17 cellular contexts compared by ENCODE assay signal in the genomic region with DNA sequence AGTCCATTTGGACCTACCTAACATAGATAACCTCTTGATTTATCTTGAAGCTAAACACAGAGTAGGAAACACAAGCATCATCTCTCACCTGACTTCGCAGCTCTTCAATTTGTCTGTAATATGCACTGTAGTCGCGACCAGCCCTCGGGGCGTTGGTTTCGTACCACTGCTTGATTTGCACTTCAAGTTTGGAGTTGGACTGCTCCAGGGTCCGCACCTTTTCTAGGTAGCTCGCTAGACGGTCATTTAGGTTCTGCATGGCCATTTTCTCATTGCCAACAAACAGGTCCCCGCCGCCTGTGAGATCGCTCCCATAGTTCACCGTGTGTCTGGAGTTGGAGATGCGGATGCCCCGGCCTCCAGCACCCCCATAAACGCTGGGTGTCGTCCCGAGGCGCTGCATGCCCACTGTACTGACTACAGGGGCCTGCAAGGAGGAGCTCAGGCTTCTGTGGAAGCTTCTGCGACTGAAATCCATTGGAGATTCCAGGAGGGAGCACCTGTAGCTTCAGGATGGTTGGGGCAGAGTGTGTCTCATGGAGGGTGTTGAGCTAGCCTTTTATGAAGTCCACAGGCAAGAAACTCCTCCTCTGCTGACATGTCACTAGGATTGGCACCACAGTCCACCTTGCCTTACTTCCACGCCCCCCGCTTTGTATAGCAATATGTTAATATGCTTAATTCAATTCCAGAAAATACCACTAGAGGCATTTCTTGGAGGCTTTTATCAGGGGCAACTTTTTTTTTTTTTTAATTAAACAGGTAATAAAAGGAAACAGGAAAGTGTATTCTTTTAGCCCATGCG. TPM values are rescaled to one million over a fixed set of nuclear protein-coding genes. Genes with fewer than 3 reads are reported as not detected.
A peak's percentile ranks its signal among the peaks of the same experiment; 100 is the strongest.
DNase-seq lines count a peak whose midpoint lies in the region; ATAC-seq, FAIRE-seq and TF ChIP-seq lines count a peak whose summit lies in the region.
"Had no signal": no experiment of that assay in that cellular context is flagged by ENCODE, and none has a peak within 500 bp of the region (broad histone marks: within the 10 kb centered on the region; RNA-seq: fewer than 3 reads in every experiment).

A gene with protein sequence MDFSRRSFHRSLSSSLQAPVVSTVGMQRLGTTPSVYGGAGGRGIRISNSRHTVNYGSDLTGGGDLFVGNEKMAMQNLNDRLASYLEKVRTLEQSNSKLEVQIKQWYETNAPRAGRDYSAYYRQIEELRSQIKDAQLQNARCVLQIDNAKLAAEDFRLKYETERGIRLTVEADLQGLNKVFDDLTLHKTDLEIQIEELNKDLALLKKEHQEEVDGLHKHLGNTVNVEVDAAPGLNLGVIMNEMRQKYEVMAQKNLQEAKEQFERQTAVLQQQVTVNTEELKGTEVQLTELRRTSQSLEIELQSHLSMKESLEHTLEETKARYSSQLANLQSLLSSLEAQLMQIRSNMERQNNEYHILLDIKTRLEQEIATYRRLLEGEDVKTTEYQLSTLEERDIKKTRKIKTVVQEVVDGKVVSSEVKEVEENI (minus strand): TSS at position 535 of the 805 bp plus-strand sequence. CDS start 57 bp downstream, at position 478.

- H3K4me2 ChIP-seq in IMR-90 (ENCODE audit: low read depth, low read length), result no peak within 1 kb of the TSS
- H3K4me2 ChIP-seq in K562 (ENCODE audit: insufficient read depth, low read length), result 0 out of 2 replicates have a peak within 1 kb of the TSS, but pooled peaks have one; percentile 3

- no peaks in the 10 kb centered on the region for H3K79me2 ChIP-seq in K562 (ENCODE audit: control insufficient read depth, insufficient read depth, low read length)

- H3K36me3 ChIP-seq in IMR-90 (ENCODE audit: control insufficient read depth, insufficient read depth, low read length) (no peaks in the 10 kb centered on the region), K562 (ENCODE audit: control insufficient read depth, insufficient read depth, low read length) (no peaks in the 10 kb centered on the region), mucosa of rectum (ENCODE audit: control insufficient read depth in 2 of 2, insufficient read depth in 2 of 2, low read length in 2 of 2) (peaks cover 2% of the 10 kb centered on the region in 2 donors)
- H3K36me3 ChIP-seq: breast epithelium, right atrium auricular region had no signal

- no TSS peak for BruUV-seq in IMR-90 (replicated peaks; lab: Mats Ljungman, UMichigan)
- BruUV-seq in K562 (replicated peaks; lab: Mats Ljungman, UMichigan), result no TSS peak

- no peak within 1 kb of the TSS for H3K18ac ChIP-seq in IMR-90 (ENCODE audit: low read depth, low read length)

- WGBS in IMR-90 (ENCODE audit: extremely low coverage in 2 of 2, insufficient read length in 1 of 2), 2 experiments, result 88% methylated on average over 11 of the region's 23 CpGs; no CpG with 5 or more reads in 1 of the 2 experiments
- 5% methylated on average over 23 of the region's 23 CpGs for WGBS in K562 (ENCODE audit: insufficient coverage, low coverage, missing lambda C conversion rate)

- no peak within 1 kb of the TSS for H2BK20ac ChIP-seq in IMR-90 (ENCODE audit: low read depth, low read length)

- H2AK9ac ChIP-seq in IMR-90 (replicated peaks; ENCODE audit: low read depth, low read length, poor library complexity), result no peak within 1 kb of the TSS

- H3K9ac ChIP-seq in IMR-90 (ENCODE audit: low read depth, low read length) (no peak within 1 kb of the TSS), K562 (ENCODE audit: insufficient read depth in 1 of 2, low read depth in 2 of 2, low read length in 2 of 2) (no peak within 1 kb of the TSS), mucosa of rectum (ENCODE audit: low read depth in 1 of 2, low read length in 2 of 2) (peak within 1 kb of the TSS; percentile 61 to 63)

- no peak within 1 kb of the TSS for H2BK120ac ChIP-seq in IMR-90 (ENCODE audit: low read depth, low read length)

- H3K4ac ChIP-seq in IMR-90 (ENCODE audit: low read depth, low read length), result no peak within 1 kb of the TSS

- H3K23ac ChIP-seq in IMR-90 (ENCODE audit: low read depth, low read length), result no peak within 1 kb of the TSS

- FAIRE-seq in K562 (lab: Jason Lieb, UNC) (no peak), GM12892 (lab: Jason Lieb, UNC) (no peak)
- FAIRE-seq: HTR-8/SVneo had no signal

- no peaks in the 10 kb centered on the region for H3K79me1 ChIP-seq in IMR-90 (ENCODE audit: low read depth in 1 of 2, low read length in 2 of 2)

- no peak within 1 kb of the TSS for H4K91ac ChIP-seq in IMR-90 (ENCODE audit: insufficient read depth, low read depth, low read length)

- no peak for ATAC-seq in IMR-90 (ENCODE audit: low read depth)
- peak; percentile 41; the same call in 1 of the 3 replicates for ATAC-seq in K562
- ATAC-seq in GM18873 (IDR thresholded peaks at IDR 0.05; ENCODE audit: low FRiP score, unreplicated experiment), result no peak
- no peak for ATAC-seq in HG02588 (IDR thresholded peaks at IDR 0.05; ENCODE audit: unreplicated experiment)
- ATAC-seq: CD8-positive, alpha-beta T cell had no signal

- H2AFZ ChIP-seq in IMR-90 (replicated peaks; ENCODE audit: low read length, poor library complexity) (peak within 1 kb of the TSS; percentile 58), K562 (ENCODE audit: low read depth, low read length) (peak within 1 kb of the TSS; percentile 23; the same call in 1 of the 2 replicates)

- H3K27me3 ChIP-seq in IMR-90 (ENCODE audit: control insufficient read depth, insufficient read depth, low read length) (peaks cover 19% of the 10 kb centered on the region), K562 (ENCODE audit: control insufficient read depth in 2 of 2, insufficient read depth in 2 of 2, low read length in 2 of 2) (peaks cover 11 to 14% of the 10 kb centered on the region in 2 experiments; a peak in 4 of 5 replicates), mucosa of rectum (ENCODE audit: control insufficient read depth in 2 of 2, insufficient read depth in 2 of 2, low read length in 2 of 2) (no peaks in the 10 kb centered on the region)
- H3K27me3 ChIP-seq: breast epithelium, right atrium auricular region had no signal

- H2BK5ac ChIP-seq in IMR-90 (ENCODE audit: low read depth, low read length, poor library complexity, severe bottlenecking), result no peak within 1 kb of the TSS

- H2AK5ac ChIP-seq in IMR-90 (ENCODE audit: low read depth, low read length), result no peak within 1 kb of the TSS

- no peak within 1 kb of the TSS for H3K14ac ChIP-seq in IMR-90 (replicated peaks; ENCODE audit: low read depth, low read length)

- intact Hi-C loops in IMR-90 (cut with micrococcal nuclease) (no loop called here), K562 (cut with micrococcal nuclease) (no loop called here)

- H3K9me1 ChIP-seq in IMR-90 (ENCODE audit: insufficient read depth, low read length) (no peaks in the 10 kb centered on the region), K562 (ENCODE audit: control insufficient read depth, insufficient read depth, low read length) (no peaks in the 10 kb centered on the region)

- no peak for TF ChIP-seq POLR2A in IMR-90 (IDR thresholded peaks at IDR 0.05; ENCODE audit: low read depth, low read length)
- TF ChIP-seq POLR2A in K562 (conservative IDR thresholded peaks at IDR 0.05), result no peak
- TF ChIP-seq POLR2A in GM12892 (IDR thresholded peaks at IDR 0.05; ENCODE audit: low read depth, low read length), result no peak

- H3K56ac ChIP-seq in IMR-90 (ENCODE audit: extremely low read depth, insufficient read depth, low read length), result no peak within 1 kb of the TSS

- no peak within 1 kb of the TSS for H2BK15ac ChIP-seq in IMR-90 (ENCODE audit: low read depth, low read length)

- H3K9me3 ChIP-seq in IMR-90 (ENCODE audit: control insufficient read depth, insufficient read depth, low read length) (no peaks in the 10 kb centered on the region), K562 (replicated peaks; ENCODE audit: control insufficient read depth, insufficient read depth, low read depth, low read length) (no peaks in the 10 kb centered on the region), mucosa of rectum (ENCODE audit: control insufficient read depth in 2 of 2, low read length in 2 of 2) (no peaks in the 10 kb centered on the region)
- H3K9me3 ChIP-seq: breast epithelium, right atrium auricular region had no signal

- no peak for TF ChIP-seq CTCF in IMR-90 (conservative IDR thresholded peaks at IDR 0.05; ENCODE audit: low read depth, low read length)
- peak in 2 of 3 experiments; percentile 13 to 35; a peak in 2 of 6 replicates for TF ChIP-seq CTCF in K562 (IDR thresholded peaks at IDR 0.05 in 2 of 3, conservative IDR thresholded peaks at IDR 0.05 in 1 of 3; ENCODE audit: insufficient read depth in 2 of 3, low read depth in 1 of 3, low read length in 3 of 3)

- no peak for TF ChIP-seq EP300 in K562 (IDR thresholded peaks at IDR 0.05; ENCODE audit: low read length)

- in situ Hi-C loops in Caki2 (cut with HindIII; ENCODE audit: low pct_unique_long_range_greater_than_20kb, low sequenced_read_pairs), result no loop called here
- in situ Hi-C loops in IMR-90 (cut with MboI; ENCODE audit: low sequenced_read_pairs), result no loop called here
- in situ Hi-C loops in K562 (cut with MboI), result no loop called here

- dilution Hi-C loops in IMR-90 (cut with HindIII; ENCODE audit: low sequenced_read_pairs, unreplicated experiment), result no loop called here

- TF ChIP-seq RAD21 in IMR-90 (IDR thresholded peaks at IDR 0.05; ENCODE audit: low read length), result no peak
- no peak for TF ChIP-seq RAD21 in K562 (CRISPR knock-in tag; conservative IDR thresholded peaks at IDR 0.05 in 1 of 2, IDR thresholded peaks at IDR 0.05 in 1 of 2)

- POLR2A ChIA-PET in IMR-90 (lab: Charles Lee; ENCODE audit: unreplicated experiment) (no interaction called here), K562 (lab: Yijun Ruan, JAX) (interaction anchor here (0.5 to 1.1 kb wide), 5 partner anchors 10 to 368 kb away, joined by 3 to 4 read pairs (median 3); no protein-coding TSS in a partner anchor)

- DNase-seq in Caki2 (ENCODE audit: low read depth) (peak; percentile 48), IMR-90 (no peak), K562 (ENCODE audit: extremely low read depth in 1 of 4, low spot score in 3 of 4) (peak in 1 of 4 experiments; percentile 15), GM12892 (ENCODE audit: insufficient read length) (no peak), DMS153 treated with DMSO at 0.1 percent for 48 hours (lab: John Stamatoyannopoulos, UW; ENCODE audit: unreplicated experiment) (no peak)
- DNase-seq: activated CD4-positive, alpha-beta T cell treated with anti-CD3 and anti-CD28 coated beads, Interleukin-2, amount 50 U/mL, for 1 hour; activated gamma-delta T cell treated with Interleukin-2 at 50 U/mL for 16 hours; CD8-positive, alpha-beta T cell; NCI-H187; T-helper 2 cell had no signal

- CTCF ChIA-PET in IMR-90 (lab: Yijun Ruan, JAX) (interaction anchor here (0.9 to 1.5 kb wide), 2 partner anchors 18 to 470 kb away, joined by 3 to 10 read pairs; no protein-coding TSS in a partner anchor), K562 (lab: Yijun Ruan, JAX; ENCODE audit: low intra/inter-chr PET ratio) (interaction anchor here (1.1 kb wide), 1 partner anchor 81 kb away, joined by 4 read pairs; no protein-coding TSS in a partner anchor)

- no peak within 1 kb of the TSS for H3K4me3 ChIP-seq in IMR-90 (ENCODE audit: insufficient read depth, low read depth, low read length)
- H3K4me3 ChIP-seq in K562, result no peak within 1 kb of the TSS
- H3K4me3 ChIP-seq in mucosa of rectum (ENCODE audit: low read length in 2 of 2), result peak within 1 kb of the TSS; percentile 66 to 82
- H3K4me3 ChIP-seq: breast epithelium, right atrium auricular region had no signal

- H3K4me1 ChIP-seq in IMR-90 (ENCODE audit: control insufficient read depth, insufficient read depth, low read length) (no peaks in the 10 kb centered on the region), K562 (replicated peaks in 1 of 2; ENCODE audit: control insufficient read depth in 2 of 2, insufficient read depth in 2 of 2, low read length in 2 of 2) (no peaks in the 10 kb centered on the region), mucosa of rectum (ENCODE audit: control insufficient read depth in 2 of 2, insufficient read depth in 2 of 2, low read length in 2 of 2) (peaks cover 7 to 16% of the 10 kb centered on the region in 2 donors)
- H3K4me1 ChIP-seq: breast epithelium, right atrium auricular region had no signal

- H3K27ac ChIP-seq in IMR-90 (ENCODE audit: insufficient read depth, low read length) (no peak within 1 kb of the TSS), K562 (ENCODE audit: extremely low read depth, low read depth, low read length) (no peak within 1 kb of the TSS), mucosa of rectum (ENCODE audit: low read depth in 2 of 2, low read length in 2 of 2) (peak within 1 kb of the TSS; percentile 83 to 86)
- H3K27ac ChIP-seq: breast epithelium, right atrium auricular region had no signal

- no peak within 1 kb of the TSS for H4K8ac ChIP-seq in IMR-90 (ENCODE audit: low read depth in 2 of 2, low read length in 2 of 2)

- H4K20me1 ChIP-seq in IMR-90 (ENCODE audit: insufficient read depth, low read length), result no peaks in the 10 kb centered on the region
- H4K20me1 ChIP-seq in K562 (replicated peaks; ENCODE audit: control insufficient read depth, insufficient read depth, low read length), result no peaks in the 10 kb centered on the region

- no peak within 1 kb of the TSS for H4K5ac ChIP-seq in IMR-90 (ENCODE audit: low read depth, low read length)

RNA-seq across cellular contexts. Expression of the gene that starts here (rescaled TPM):
- total RNA-seq in Caki2 (2014; rRNA removed; shearing (Covaris generic); ENCODE audit: low replicate concordance), result 46.7 and 50.0 TPM in 2 replicates
- total RNA-seq in IMR-90 (2012; rRNA removed) (not detected in 2 replicates), K562 (2014; rRNA removed) (not detected in 2 replicates), K562 (2014; rRNA removed; fragmentation: Illumina TruSeq; extraction: Trizol) (not detected in 2 replicates), K562 (2015; rRNA removed; fragmentation: Illumina TruSeq; extraction: Trizol) (not detected in 2 replicates), K562 (2021) (0.44 and 0.51 TPM in 2 replicates)
- polyA plus RNA-seq in IMR-90 (2012; rRNA removed) (not detected in 2 replicates), K562 (2011; rRNA removed) (not detected in 2 replicates), K562 (2014; fragmentation: Illumina TruSeq; extraction: Trizol) (not detected in 2 replicates), K562 (2014; fragmentation: Nextera tagmentation; extraction: Ambion mirVana) (not detected), K562 (2014; rRNA removed) (not detected in 2 replicates)
- polyA plus RNA-seq in IMR-90 (2012; cell fraction: cytosol; rRNA removed), result not detected in 2 replicates
- polyA plus RNA-seq in IMR-90 (2012; cell fraction: nucleus; rRNA removed; ENCODE audit: low replicate concordance), result not detected in 2 replicates
- total RNA-seq in K562 (2011; cell fraction: chromatin; rRNA removed; ENCODE audit: low replicate concordance), result not detected in 2 replicates
- total RNA-seq in K562 (2011; cell fraction: nucleolus; rRNA removed), result not detected in 2 replicates
- not detected in 2 replicates for total RNA-seq in K562 (2011; cell fraction: nucleoplasm; rRNA removed)
- polyA plus RNA-seq in K562 (2011; cell fraction: cytosol; rRNA removed), result not detected in 2 replicates
- not detected in 2 replicates for polyA plus RNA-seq in K562 (2011; cell fraction: nucleus; rRNA removed)
- not detected in 2 replicates for polyA plus RNA-seq in K562 (2012)
- not detected in 2 replicates for polyA minus RNA-seq in K562 (2011; rRNA and poly(A)+ RNA removed)
- not detected in 2 replicates for polyA minus RNA-seq in K562 (2011; cell fraction: cytosol; rRNA and poly(A)+ RNA removed)
- polyA minus RNA-seq in K562 (2011; cell fraction: nucleus; rRNA and poly(A)+ RNA removed), result not detected in 2 replicates
- not detected for polyA plus RNA-seq in GM12892 (2012; ENCODE audit: missing spikeins)
- total RNA-seq: CD8-positive, alpha-beta T cell; right atrium auricular region; subcutaneous adipose tissue had no signal

Comparison
In these comparisons a context has a peak if more than half of its experiments do, and no peak if none do; other contexts are left out.
1. RNA of the gene that starts here (total RNA-seq): 46.7 to 50.0 TPM in Caki2; not detected in IMR-90 and 0.44 to 0.51 TPM in K562; every median in the first group is over 10 times any median in the second.
2. Peak in ATAC-seq and H3K4me2 ChIP-seq in K562; RNA of the gene not detected or under 1 TPM.
3. H3K27ac ChIP-seq: peak in mucosa of rectum (2 of 2); none in IMR-90 (single experiment) and K562 (single experiment).
4. H3K4me3 ChIP-seq: peak in mucosa of rectum (2 of 2); none in IMR-90 (single experiment) and K562 (single experiment).
5. H3K9ac ChIP-seq: peak in mucosa of rectum (2 of 2); none in IMR-90 (single experiment) and K562 (0 of 2).